Comparison of ENCODE assay signal across 1 cellular context in genomic region chr17:55751720-55752250, GRCh38.
TF ChIP-seq lines count a peak whose summit lies in the region.

No MANE protein-coding gene starts in this region.

TF ChIP-seq in K562, 482 proteins besides CTCF, POLR2A, EP300 and RAD21:
- no peak for TF ChIP-seq AFF4 (CRISPR knock-in tag; IDR thresholded peaks at IDR 0.05)
- TF ChIP-seq BMI1 (IDR thresholded peaks at IDR 0.05; ENCODE audit: low read length) = no peak
- TF ChIP-seq ATF7 (IDR thresholded peaks at IDR 0.05) = no peak
- no peak for TF ChIP-seq ETV5 (CRISPR knock-in tag; IDR thresholded peaks at IDR 0.05; ENCODE audit: low read depth)
- no peak for TF ChIP-seq ZZZ3 (IDR thresholded peaks at IDR 0.05)
- TF ChIP-seq SMARCA4 (IDR thresholded peaks at IDR 0.05) = no peak
- no peak for TF ChIP-seq FUS (optimal IDR thresholded peaks at IDR 0.05; ENCODE audit: low read depth, low read length)
- TF ChIP-seq U2AF1 (optimal IDR thresholded peaks at IDR 0.05; ENCODE audit: low read depth, low read length) = no peak
- TF ChIP-seq ZFP36 (IDR thresholded peaks at IDR 0.05; ENCODE audit: low read depth, low read length, partially characterized antibody) = no peak
- no peak for TF ChIP-seq SMAD1 (IDR thresholded peaks at IDR 0.05; ENCODE audit: low read depth, low read length, partially characterized antibody)
- TF ChIP-seq SOX6 (IDR thresholded peaks at IDR 0.05) = no peak
- no peak for TF ChIP-seq TEAD4 (IDR thresholded peaks at IDR 0.05; ENCODE audit: low read length)
- no peak for TF ChIP-seq TEAD4 (CRISPR knock-in tag; IDR thresholded peaks at IDR 0.05; ENCODE audit: borderline replicate concordance)
- TF ChIP-seq KHSRP (IDR thresholded peaks at IDR 0.05) = no peak
- TF ChIP-seq, protein P1, sequence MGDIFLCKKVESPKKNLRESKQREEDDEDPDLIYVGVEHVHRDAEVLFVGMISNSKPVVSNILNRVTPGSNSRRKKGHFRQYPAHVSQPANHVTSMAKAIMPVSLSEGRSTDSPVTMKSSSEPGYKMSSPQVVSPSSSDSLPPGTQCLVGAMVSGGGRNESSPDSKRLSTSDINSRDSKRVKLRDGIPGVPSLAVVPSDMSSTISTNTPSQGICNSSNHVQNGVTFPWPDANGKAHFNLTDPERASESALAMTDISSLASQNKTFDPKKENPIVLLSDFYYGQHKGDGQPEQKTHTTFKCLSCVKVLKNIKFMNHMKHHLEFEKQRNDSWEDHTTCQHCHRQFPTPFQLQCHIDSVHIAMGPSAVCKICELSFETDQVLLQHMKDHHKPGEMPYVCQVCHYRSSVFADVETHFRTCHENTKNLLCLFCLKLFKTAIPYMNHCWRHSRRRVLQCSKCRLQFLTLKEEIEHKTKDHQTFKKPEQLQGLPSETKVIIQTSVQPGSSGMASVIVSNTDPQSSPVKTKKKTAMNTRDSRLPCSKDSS (IDR thresholded peaks at IDR 0.05; ENCODE audit: low read depth, partially characterized antibody) = no peak
- TF ChIP-seq NR2C2 (CRISPR knock-in tag; IDR thresholded peaks at IDR 0.05) = no peak
- no peak for TF ChIP-seq NR2C2 (tag; IDR thresholded peaks at IDR 0.05)
- no peak for TF ChIP-seq TOE1 (IDR thresholded peaks at IDR 0.05; ENCODE audit: borderline replicate concordance)
- no peak for TF ChIP-seq TOE1 (CRISPR knock-in tag; IDR thresholded peaks at IDR 0.05; ENCODE audit: borderline replicate concordance, low read depth)
- TF ChIP-seq NUFIP1 (IDR thresholded peaks at IDR 0.05; ENCODE audit: partially characterized antibody) = no peak
- no peak for TF ChIP-seq ZNF584 (CRISPR knock-in tag; IDR thresholded peaks at IDR 0.05; ENCODE audit: low read depth)
